Comparison of ENCODE assay signal across 11 cellular contexts in the genomic region with DNA sequence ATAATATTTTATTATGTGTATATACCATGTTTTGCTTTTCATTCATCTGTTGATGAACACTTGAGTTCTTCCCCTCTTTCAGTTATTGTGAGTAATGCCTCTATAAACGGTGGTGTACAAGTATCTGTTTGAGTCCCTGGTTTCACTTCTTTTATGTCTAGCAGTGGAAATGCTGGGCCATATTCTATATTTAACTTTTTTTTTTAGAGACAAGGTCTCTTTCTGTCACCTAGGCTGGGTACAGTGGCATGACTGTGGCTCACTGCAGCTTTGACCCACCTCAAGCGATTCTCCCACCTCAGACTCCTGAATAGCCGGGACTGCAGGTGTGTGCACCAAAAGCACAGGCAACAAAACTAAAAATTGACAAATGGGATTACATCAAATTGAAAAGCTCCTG.
DNase-seq lines count a peak whose midpoint lies in the region; ATAC-seq lines count a peak whose summit lies in the region.
"Had no signal": no experiment of that assay in that cellular context is flagged by ENCODE, and none has a peak within 500 bp of the region (broad histone marks: within the 10 kb centered on the region; RNA-seq: fewer than 3 reads in every experiment).

No MANE protein-coding gene starts in this region.

- DNase-seq in NOMO-1 (lab: John Stamatoyannopoulos, UW; ENCODE audit: unreplicated experiment in 2 of 2) (peak; percentile 44 to 88), NOMO-1 treated with dmso at 0.1 percent for 144 hours (lab: John Stamatoyannopoulos, UW; ENCODE audit: unreplicated experiment) (no peak), memory B cell (ENCODE audit: low spot score in 2 of 2) (no peak), NCI-H146 (lab: John Stamatoyannopoulos, UW) (no peak), NCI-H1694 treated with DMSO at 0.1 percent for 48 hours (lab: John Stamatoyannopoulos, UW) (no peak)
- no peak for DNase-seq in effector CD4-positive, alpha-beta T cell
- DNase-seq: activated CD4-positive, alpha-beta T cell treated with anti-CD3 and anti-CD28 coated beads for 4 hours; effector CD8-positive, alpha-beta T cell had no signal

- ATAC-seq in GM21737 (IDR thresholded peaks at IDR 0.05; ENCODE audit: unreplicated experiment) (peak; percentile 84), HG03521 (IDR thresholded peaks at IDR 0.05; ENCODE audit: unreplicated experiment) (peak; percentile 80), memory B cell (ENCODE audit: low read depth) (peak; percentile 88)
- ATAC-seq: left lobe of liver had no signal

- peaks cover 40% of the 10 kb centered on the region for H3K4me1 Mint-ChIP-seq in memory B cell

- no peaks in the 10 kb centered on the region for H3K9me3 Mint-ChIP-seq in memory B cell

- H3K27ac Mint-ChIP-seq in memory B cell = peak overlapping the region; percentile 11

- H3K4me3 Mint-ChIP-seq in memory B cell = peak overlapping the region; percentile 35

- peaks cover 5% of the 10 kb centered on the region for H3K36me3 Mint-ChIP-seq in memory B cell

- H3K27me3 Mint-ChIP-seq in memory B cell = no peaks in the 10 kb centered on the region

Comparison
In these comparisons a context has a peak if more than half of its experiments do, and no peak if none do; other contexts are left out.
1. DNase-seq: peak in NOMO-1 (2 of 2); none in NOMO-1 treated with dmso at 0.1 percent for 144 hours (single experiment), memory B cell (0 of 2), NCI-H146 (single experiment), effector CD4-positive, alpha-beta T cell (single experiment) and NCI-H1694 treated with DMSO at 0.1 percent for 48 hours (single experiment).
2. Peak in every context shown above with its lines, with median percentiles within 50 percentile points of each other: ATAC-seq.